Comparison of ENCODE assay signal across 20 cellular contexts in genomic region chr18:21760321-21760720, GRCh38. TPM values are rescaled to one million over a fixed set of nuclear protein-coding genes. Genes with fewer than 3 reads are reported as not detected.
DNase-seq lines count a peak whose midpoint lies in the region; ATAC-seq and TF ChIP-seq lines count a peak whose summit lies in the region.
"Had no signal": no experiment of that assay in that cellular context is flagged by ENCODE, and none has a peak within 500 bp of the region (broad histone marks: within the 10 kb centered on the region; RNA-seq: fewer than 3 reads in every experiment).

No MANE protein-coding gene starts in this region.

- DNase-seq in GM03348 (ENCODE audit: low spot score) (peak; percentile 6), SK-N-MC (ENCODE audit: low read depth, low spot score) (no peak), fibroblast of gingiva (ENCODE audit: low read depth) (peak; percentile 4), non-pigmented ciliary epithelial cell (ENCODE audit: low read depth) (peak; percentile 18), nucleus accumbens (lab: John Stamatoyannopoulos, UW) (no peak), upper lobe of left lung (no peak)
- DNase-seq in CD4-positive, alpha-beta T cell, result no peak
- DNase-seq: activated T-cell treated with anti-CD3 and anti-CD28 coated beads, Interleukin-2, amount 50 U/mL, for 4 hours; CD8-positive, alpha-beta memory T cell; H7; heart left ventricle; NCI-H1092 treated with DMSO at 0.1 percent for 48 hours; NCI-H2107; ovary; right lobe of liver; T-helper 9 cell; testis had no signal

- H3K36me3 ChIP-seq in SK-N-MC (ENCODE audit: insufficient read depth, low read length) (peaks cover 4% of the 10 kb centered on the region), upper lobe of left lung (no peaks in the 10 kb centered on the region)
- H3K36me3 ChIP-seq: heart left ventricle, ovary, right lobe of liver, SJSA1 had no signal

- ATAC-seq in CD4-positive, alpha-beta T cell (ENCODE audit: poor library complexity), result no peak
- ATAC-seq in upper lobe of left lung (ENCODE audit: low FRiP score in 2 of 2), result no peak
- ATAC-seq: activated naive CD4-positive, alpha-beta T cell treated with anti-CD3 and anti-CD28 coated beads, Interleukin-2, amount 50 U/mL, for 72 hours; activated T-cell treated with anti-CD3 and anti-CD28 coated beads, Interleukin-2, amount 50 U/mL, for 4 hours; heart left ventricle; right lobe of liver; stimulated activated memory B cell treated with anti-CD40 and anti-IgM and Interleukin-4, amounts not matched to agents 10 μg/mL and 1 μg/mL and 100 μg/mL, for 72 hours had no signal

- H3K4me1 Mint-ChIP-seq in CD4-positive, alpha-beta T cell (ENCODE audit: low read depth), result peaks cover 41% of the 10 kb centered on the region

- H3K9me3 ChIP-seq in SK-N-MC (ENCODE audit: low read depth, low read length) (no peaks in the 10 kb centered on the region), upper lobe of left lung (no peaks in the 10 kb centered on the region)
- no peaks in the 10 kb centered on the region for H3K9me3 ChIP-seq in CD4-positive, alpha-beta T cell (ENCODE audit: control insufficient read depth, low read length)
- H3K9me3 ChIP-seq: heart left ventricle, ovary, right lobe of liver, SJSA1, testis had no signal

- H3K27me3 ChIP-seq in CD4-positive, alpha-beta T cell (ENCODE audit: control insufficient read depth, insufficient read depth, low read length), result no peaks in the 10 kb centered on the region
- H3K27me3 ChIP-seq in upper lobe of left lung, result no peaks in the 10 kb centered on the region
- H3K27me3 ChIP-seq: heart left ventricle, ovary, right lobe of liver, SJSA1, testis had no signal

- H3K27ac Mint-ChIP-seq in CD4-positive, alpha-beta T cell, result no peak overlapping the region
- H3K27ac Mint-ChIP-seq: activated naive CD4-positive, alpha-beta T cell treated with anti-CD3 and anti-CD28 coated beads, Interleukin-2, amount 50 U/mL, for 72 hours; CD8-positive, alpha-beta memory T cell; stimulated activated memory B cell treated with anti-CD40 and anti-IgM and Interleukin-4, amounts not matched to agents 10 μg/mL and 1 μg/mL and 100 μg/mL, for 72 hours had no signal

- H3K27me3 Mint-ChIP-seq in CD4-positive, alpha-beta T cell, result no peaks in the 10 kb centered on the region
- H3K27me3 Mint-ChIP-seq: CD8-positive, alpha-beta memory T cell; stimulated activated memory B cell treated with anti-CD40 and anti-IgM and Interleukin-4, amounts not matched to agents 10 μg/mL and 1 μg/mL and 100 μg/mL, for 72 hours had no signal

- CTCF ChIA-PET in CD4-positive, alpha-beta T cell (lab: Charles Lee), result no interaction called here

- peaks cover 0 to 25% (median 12%) of the 10 kb centered on the region in 4 donors for H3K4me1 ChIP-seq in upper lobe of left lung
- H3K4me1 ChIP-seq: right lobe of liver had no signal

- H3K4me3 ChIP-seq in SK-N-MC (no peak overlapping the region), upper lobe of left lung (no peak overlapping the region)
- H3K4me3 ChIP-seq: heart left ventricle, ovary, right lobe of liver, SJSA1, testis had no signal

- H3K27ac ChIP-seq in SK-N-MC (peak overlapping the region; percentile 43; the same call in 1 of the 2 replicates), upper lobe of left lung (no peak overlapping the region)
- no peak overlapping the region for H3K27ac ChIP-seq in CD4-positive, alpha-beta T cell (ENCODE audit: low read depth, low read length)
- H3K27ac ChIP-seq: heart left ventricle, ovary, right lobe of liver, SJSA1, testis had no signal

- no peak overlapping the region for H3K4me3 Mint-ChIP-seq in CD4-positive, alpha-beta T cell
- H3K4me3 Mint-ChIP-seq: activated T-cell treated with anti-CD3 and anti-CD28 coated beads, Interleukin-2, amount 50 U/mL, for 4 hours; CD8-positive, alpha-beta memory T cell; stimulated activated memory B cell treated with anti-CD40 and anti-IgM and Interleukin-4, amounts not matched to agents 10 μg/mL and 1 μg/mL and 100 μg/mL, for 72 hours had no signal

- no peak overlapping the region for H3K9ac ChIP-seq in SK-N-MC (ENCODE audit: insufficient read length)

- TF ChIP-seq CTCF in CD4-positive, alpha-beta T cell (IDR thresholded peaks at IDR 0.05), result no peak
- TF ChIP-seq CTCF in upper lobe of left lung (IDR thresholded peaks at IDR 0.05), result no peak

- H3K36me3 Mint-ChIP-seq in CD4-positive, alpha-beta T cell (ENCODE audit: low read depth), result peaks cover 3% of the 10 kb centered on the region

- intact Hi-C loops in CD4-positive, alpha-beta T cell (cut with DNase I, micrococcal nuclease), result no loop called here

- no peaks in the 10 kb centered on the region for H3K9me3 Mint-ChIP-seq in CD4-positive, alpha-beta T cell
- H3K9me3 Mint-ChIP-seq: activated naive CD4-positive, alpha-beta T cell treated with anti-CD3 and anti-CD28 coated beads, Interleukin-2, amount 50 U/mL, for 72 hours; activated T-cell treated with anti-CD3 and anti-CD28 coated beads, Interleukin-2, amount 50 U/mL, for 4 hours; CD8-positive, alpha-beta memory T cell; stimulated activated memory B cell treated with anti-CD40 and anti-IgM and Interleukin-4, amounts not matched to agents 10 μg/mL and 1 μg/mL and 100 μg/mL, for 72 hours had no signal

- POLR2A ChIA-PET in CD4-positive, alpha-beta T cell (lab: Charles Lee), result interaction anchor here (0.6 to 1.4 kb wide), 2 partner anchors 20 to 56 kb away, joined by 3 read pairs; partner anchors contain the start of genes ABHD3 and MIB1

- TF ChIP-seq POLR2A in upper lobe of left lung (IDR thresholded peaks at IDR 0.05), result no peak

- no peak for TF ChIP-seq EP300 in upper lobe of left lung (IDR thresholded peaks at IDR 0.05)

RNA-seq across cellular contexts. Expression of gene MIB1, which starts 19.7 kb away (rescaled TPM):
- 10 to 100 TPM; 13.6 to 15.3 TPM for total RNA-seq in CD4-positive, alpha-beta T cell
- 10 to 100 TPM; 12.9 to 35.2 (median 23.4) TPM for total RNA-seq in upper lobe of left lung

RNA-seq across cellular contexts. Expression of gene ABHD3, which starts 55.7 kb away (rescaled TPM):
- total RNA-seq in CD4-positive, alpha-beta T cell, result 10 to 100 TPM; 24.1 to 25.4 TPM
- total RNA-seq in upper lobe of left lung, result 10 to 100 TPM; 17.2 to 35.6 (median 21.7) TPM

Comparison
In these comparisons a context has a peak if more than half of its experiments do, and no peak if none do; other contexts are left out.
1. DNase-seq: peak in GM03348 (single experiment), fibroblast of gingiva (single experiment) and non-pigmented ciliary epithelial cell (single experiment); none in SK-N-MC (single experiment), CD4-positive, alpha-beta T cell (0 of 10), nucleus accumbens (0 of 56) and upper lobe of left lung (0 of 2).